Comparison of ENCODE assay signal across 25 cellular contexts in the genomic region with DNA sequence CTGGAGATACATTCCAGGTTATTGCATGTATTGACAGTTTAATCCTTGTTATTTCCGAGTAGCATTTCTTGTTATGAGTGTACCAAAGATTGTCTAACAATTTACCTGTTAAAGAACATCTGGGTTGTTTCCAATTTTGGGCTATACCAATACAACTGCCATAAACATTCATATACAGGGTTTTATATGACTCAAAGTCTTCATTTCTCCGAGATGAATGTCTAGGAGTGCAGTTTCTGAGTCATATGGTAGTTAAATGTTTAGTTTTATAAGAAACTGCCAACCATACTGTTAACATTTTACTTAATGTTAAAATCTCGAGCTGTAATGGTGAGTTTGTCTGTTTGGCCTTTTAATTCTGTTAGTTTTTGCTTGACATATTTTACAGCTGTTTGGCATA. TPM values are rescaled to one million over a fixed set of nuclear protein-coding genes. Genes with fewer than 3 reads are reported as not detected.
DNase-seq lines count a peak whose midpoint lies in the region; ATAC-seq, FAIRE-seq and TF ChIP-seq lines count a peak whose summit lies in the region.
"Had no signal": no experiment of that assay in that cellular context is flagged by ENCODE, and none has a peak within 500 bp of the region (broad histone marks: within the 10 kb centered on the region; RNA-seq: fewer than 3 reads in every experiment).

No MANE protein-coding gene starts in this region.

- no peaks in the 10 kb centered on the region for H3K27me3 ChIP-seq in bronchial epithelial cell (ENCODE audit: control insufficient read depth, insufficient read depth, low read length)
- H3K27me3 ChIP-seq: pancreas, tibial artery had no signal

- H3K27ac Mint-ChIP-seq in activated T-cell treated with anti-CD3 and anti-CD28 coated beads, Interleukin-2, amount 50 U/mL, for 72 hours = no peak overlapping the region
- H3K27ac Mint-ChIP-seq in osteocyte (ENCODE audit: unreplicated experiment) = peak overlapping the region; percentile 25
- H3K27ac Mint-ChIP-seq: activated naive CD8-positive, alpha-beta T cell treated with anti-CD3 and anti-CD28 coated beads, Interleukin-2, amount 50 U/mL, for 24 hours; dendritic cell treated with granulocyte-macrophage colony-stimulating factor and Interleukin-4, amounts not matched to agents 40 ng/mL and 50 ng/mL, for 4 days; stimulated activated memory B cell treated with anti-CD40 and anti-IgM and Interleukin-4, amounts not matched to agents 10 μg/mL and 1 μg/mL and 100 μg/mL, for 72 hours had no signal

- H3K36me3 ChIP-seq in bronchial epithelial cell (ENCODE audit: control insufficient read depth, insufficient read depth, low read length) = peaks cover 3% of the 10 kb centered on the region
- H3K36me3 ChIP-seq: pancreas, tibial artery had no signal

- peak; percentile 80 to 93 for ATAC-seq in activated T-cell treated with anti-CD3 and anti-CD28 coated beads, Interleukin-2, amount 50 U/mL, for 72 hours (replicated peaks in 1 of 2)
- ATAC-seq: activated naive CD8-positive, alpha-beta T cell treated with anti-CD3 and anti-CD28 coated beads, Interleukin-2, amount 50 U/mL, for 24 hours; stimulated activated memory B cell treated with anti-CD40 and anti-IgM and Interleukin-4, amounts not matched to agents 10 μg/mL and 1 μg/mL and 100 μg/mL, for 72 hours had no signal

- peak overlapping the region in 1 of 2 donors; percentile 71 for H3K4me3 Mint-ChIP-seq in activated T-cell treated with anti-CD3 and anti-CD28 coated beads, Interleukin-2, amount 50 U/mL, for 72 hours
- H3K4me3 Mint-ChIP-seq in osteocyte (ENCODE audit: unreplicated experiment) = no peak overlapping the region
- H3K4me3 Mint-ChIP-seq: activated naive CD8-positive, alpha-beta T cell treated with anti-CD3 and anti-CD28 coated beads, Interleukin-2, amount 50 U/mL, for 24 hours; dendritic cell treated with granulocyte-macrophage colony-stimulating factor and Interleukin-4, amounts not matched to agents 40 ng/mL and 50 ng/mL, for 4 days; stimulated activated memory B cell treated with anti-CD40 and anti-IgM and Interleukin-4, amounts not matched to agents 10 μg/mL and 1 μg/mL and 100 μg/mL, for 72 hours had no signal

- H3K4me3 ChIP-seq in LNCaP clone FGC (ENCODE audit: low read depth, low read length) (peak overlapping the region; percentile 40), bronchial epithelial cell (ENCODE audit: low read depth, low read length) (no peak overlapping the region)
- H3K4me3 ChIP-seq: lung, pancreas, tibial artery had no signal

- no peaks in the 10 kb centered on the region for H3K9me3 Mint-ChIP-seq in activated T-cell treated with anti-CD3 and anti-CD28 coated beads, Interleukin-2, amount 50 U/mL, for 72 hours
- H3K9me3 Mint-ChIP-seq in osteocyte (ENCODE audit: unreplicated experiment) = peaks cover 11% of the 10 kb centered on the region
- H3K9me3 Mint-ChIP-seq: activated naive CD8-positive, alpha-beta T cell treated with anti-CD3 and anti-CD28 coated beads, Interleukin-2, amount 50 U/mL, for 24 hours; dendritic cell treated with granulocyte-macrophage colony-stimulating factor and Interleukin-4, amounts not matched to agents 40 ng/mL and 50 ng/mL, for 4 days; stimulated activated memory B cell treated with anti-CD40 and anti-IgM and Interleukin-4, amounts not matched to agents 10 μg/mL and 1 μg/mL and 100 μg/mL, for 72 hours had no signal

- TF ChIP-seq CTCF in LNCaP clone FGC (IDR thresholded peaks at IDR 0.05; ENCODE audit: control insufficient read depth, extremely low read depth, insufficient read depth) (no peak), bronchial epithelial cell (IDR thresholded peaks at IDR 0.05; ENCODE audit: insufficient read depth, low read length, severe bottlenecking) (no peak), osteocyte (IDR thresholded peaks at IDR 0.05) (no peak)

- H3K27me3 Mint-ChIP-seq in activated T-cell treated with anti-CD3 and anti-CD28 coated beads, Interleukin-2, amount 50 U/mL, for 72 hours (ENCODE audit: low read depth) = no peaks in the 10 kb centered on the region
- no peaks in the 10 kb centered on the region for H3K27me3 Mint-ChIP-seq in osteocyte (ENCODE audit: unreplicated experiment)
- H3K27me3 Mint-ChIP-seq: activated naive CD8-positive, alpha-beta T cell treated with anti-CD3 and anti-CD28 coated beads, Interleukin-2, amount 50 U/mL, for 24 hours; dendritic cell treated with granulocyte-macrophage colony-stimulating factor and Interleukin-4, amounts not matched to agents 40 ng/mL and 50 ng/mL, for 4 days; stimulated activated memory B cell treated with anti-CD40 and anti-IgM and Interleukin-4, amounts not matched to agents 10 μg/mL and 1 μg/mL and 100 μg/mL, for 72 hours had no signal

- H3K4me1 Mint-ChIP-seq in activated T-cell treated with anti-CD3 and anti-CD28 coated beads, Interleukin-2, amount 50 U/mL, for 72 hours (ENCODE audit: low read depth) = peaks cover 46% of the 10 kb centered on the region
- H3K4me1 Mint-ChIP-seq in osteocyte (ENCODE audit: unreplicated experiment) = peaks cover 9% of the 10 kb centered on the region

- FAIRE-seq in bronchial epithelial cell (lab: Jason Lieb, UNC) = no peak
- FAIRE-seq: frontal cortex, GM12891, kidney had no signal

- DNase-seq in activated T-cell treated with anti-CD3 and anti-CD28 coated beads, Interleukin-2, amount 50 U/mL, for 72 hours = no peak
- DNase-seq in activated T-cell treated with anti-CD3 and anti-CD28 coated beads, Interleukin-2, amount 50 U/mL, for 48 hours = no peak
- DNase-seq in LNCaP clone FGC (ENCODE audit: low read depth) (no peak), bronchial epithelial cell (ENCODE audit: low read depth) (peak; percentile 63), osteocyte (ENCODE audit: extremely low spot score, unreplicated experiment) (no peak), NCI-H748 (lab: John Stamatoyannopoulos, UW; ENCODE audit: unreplicated experiment) (no peak), dermis blood vessel endothelial cell (no peak), RKO (ENCODE audit: low spot score) (no peak)
- DNase-seq: ACHN; activated CD8-positive, alpha-beta memory T cell treated with anti-CD3 and anti-CD28 coated beads for 24 hours; activated naive CD8-positive, alpha-beta T cell treated with anti-CD3 and anti-CD28 coated beads, Interleukin-2, amount 50 U/mL, for 24 hours; C1 segment of cervical spinal cord; DMS 273 treated with DMSO at 0.1 percent for 48 hours; hypothalamus; kidney; NCI-H1694 treated with DMSO at 0.1 percent for 48 hours; NCI-H774; pancreas; SIG-M5; tibial artery had no signal

- H3K36me3 Mint-ChIP-seq in activated T-cell treated with anti-CD3 and anti-CD28 coated beads, Interleukin-2, amount 50 U/mL, for 72 hours (ENCODE audit: insufficient read depth in 2 of 2) = peaks cover 5% of the 10 kb centered on the region in 2 donors
- peaks cover 9% of the 10 kb centered on the region for H3K36me3 Mint-ChIP-seq in osteocyte (ENCODE audit: unreplicated experiment)

RNA-seq across cellular contexts. Expression of a gene that starts 10.0 kb away (rescaled TPM):
- total RNA-seq in activated T-cell treated with anti-CD3 and anti-CD28 coated beads, Interleukin-2, amount 50 U/mL, for 72 hours = 10 to 100 TPM; 31.7 to 32.3 TPM
- total RNA-seq in bronchial epithelial cell (33.4 and 39.0 TPM in 2 replicates), osteocyte (51.9 and 53.1 TPM in 2 replicates), dermis blood vessel endothelial cell (22.1 and 25.8 TPM in 2 replicates)
